ENCODE assay signal across 16 cellular contexts in the genomic region with DNA sequence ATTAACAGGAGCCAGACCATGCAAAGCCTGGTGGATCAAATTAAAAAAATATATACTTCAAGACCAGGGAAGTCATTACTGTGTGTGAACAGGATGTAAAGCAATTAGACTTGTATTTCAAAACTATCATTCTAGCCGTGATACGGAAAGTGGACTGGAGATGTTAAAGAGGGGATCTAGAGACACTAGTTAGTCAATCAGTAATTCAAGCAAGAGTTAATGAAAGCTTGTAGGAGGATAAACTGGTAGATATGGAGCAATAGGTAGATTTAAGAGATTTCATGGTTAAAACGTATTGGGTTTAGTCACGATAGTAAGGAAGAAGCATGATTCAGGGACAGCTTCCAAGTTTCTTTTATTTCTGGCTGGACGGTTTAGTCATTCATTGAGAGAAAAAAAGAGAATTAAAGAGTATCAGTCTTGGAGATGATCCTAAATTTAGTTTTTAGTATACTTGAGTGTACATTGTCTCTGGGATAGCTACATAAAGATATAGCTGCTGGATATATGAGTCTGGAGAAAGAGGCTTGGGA. TPM values are rescaled to one million over a fixed set of nuclear protein-coding genes. Genes with fewer than 3 reads are reported as not detected.
A peak's percentile ranks its signal among the peaks of the same experiment; 100 is the strongest.
DNase-seq lines count a peak whose midpoint lies in the region; ATAC-seq, FAIRE-seq and TF ChIP-seq lines count a peak whose summit lies in the region.
"Had no signal": no experiment of that assay in that cellular context is flagged by ENCODE, and none has a peak within 500 bp of the region (broad histone marks: within the 10 kb centered on the region; RNA-seq: fewer than 3 reads in every experiment).

No MANE protein-coding gene starts in this region.

- H3K4me3 Mint-ChIP-seq in effector memory CD8-positive, alpha-beta T cell, result peak overlapping the region in 1 of 2 donors; percentile 0

- H3K27ac Mint-ChIP-seq in effector memory CD8-positive, alpha-beta T cell, result peak overlapping the region; percentile 9 to 52

- POLR2A ChIA-PET in HepG2 (lab: Yijun Ruan, JAX), result no interaction called here

- no peaks in the 10 kb centered on the region for H3K27me3 Mint-ChIP-seq in effector memory CD8-positive, alpha-beta T cell

- H3K79me2 ChIP-seq in HepG2 (ENCODE audit: insufficient read depth, low read length), result peaks cover 48% of the 10 kb centered on the region
- H3K79me2 ChIP-seq in OCI-LY3 (ENCODE audit: low read length), result peaks cover 88% of the 10 kb centered on the region

- in situ Hi-C loops in HepG2 (cut with HindIII; ENCODE audit: extremely low pct_ligation_motif_present, low pct_unique_long_range_greater_than_20kb) (no loop called here), transverse colon (cut with MboI; ENCODE audit: low pct_ligation_motif_present in 1 of 4, low pct_unique_long_range_greater_than_20kb in 1 of 4, low sequenced_read_pairs in 3 of 4) (no loop called here)

- H3K27ac ChIP-seq in HepG2 (ENCODE audit: extremely low read length, insufficient read depth, low read length) (no peak overlapping the region), right lobe of liver (no peak overlapping the region), OCI-LY3 (ENCODE audit: low read length) (no peak overlapping the region), transverse colon (no peak overlapping the region)
- H3K27ac ChIP-seq: vagina had no signal

- intact Hi-C loops in HepG2 (cut with micrococcal nuclease; ENCODE audit: unreplicated experiment), result no loop called here
- intact Hi-C loops in right lobe of liver (cut with DNase I), result no loop called here
- intact Hi-C loops in transverse colon (cut with DNase I; ENCODE audit: low total_unique reads), result no loop called here

- no peak for ATAC-seq in HepG2
- ATAC-seq in right lobe of liver, result no peak
- ATAC-seq in effector memory CD8-positive, alpha-beta T cell (replicated peaks), result no peak
- ATAC-seq in GM21381 (IDR thresholded peaks at IDR 0.05; ENCODE audit: unreplicated experiment), result no peak
- ATAC-seq in HG02759 (IDR thresholded peaks at IDR 0.05; ENCODE audit: unreplicated experiment), result no peak

- CTCF ChIA-PET in HepG2 (lab: Yijun Ruan, JAX; ENCODE audit: low intra/inter-chr PET ratio, low total read pairs), result no interaction called here

- TF ChIP-seq EP300 in HepG2 (IDR thresholded peaks at IDR 0.05; ENCODE audit: low read depth in 2 of 2, low read length in 2 of 2) (no peak), HepG2 (CRISPR knock-in tag; IDR thresholded peaks at IDR 0.05; ENCODE audit: borderline replicate concordance) (no peak), transverse colon (IDR thresholded peaks at IDR 0.05; ENCODE audit: low read depth) (no peak)

- BruUV-seq in HepG2 (replicated peaks; lab: Mats Ljungman, UMichigan), result no TSS peak

- no peaks in the 10 kb centered on the region for H3K9me3 Mint-ChIP-seq in effector memory CD8-positive, alpha-beta T cell

- H3K36me3 Mint-ChIP-seq in effector memory CD8-positive, alpha-beta T cell (ENCODE audit: insufficient read depth), result peaks cover 13% of the 10 kb centered on the region

- H3K4me1 ChIP-seq in HepG2 (ENCODE audit: insufficient read depth, low read length) (peaks cover 35% of the 10 kb centered on the region), right lobe of liver (peaks cover 0 to 9% (median 4%) of the 10 kb centered on the region in 4 donors), OCI-LY3 (ENCODE audit: low read length) (peaks cover 18% of the 10 kb centered on the region), transverse colon (peaks cover 1 to 20% (median 13%) of the 10 kb centered on the region in 4 donors)
- H3K4me1 ChIP-seq: BE2C had no signal

- H2AFZ ChIP-seq in HepG2 (ENCODE audit: low read length) (no peak overlapping the region), OCI-LY3 (ENCODE audit: low read depth, low read length) (no peak overlapping the region)

- H3K36me3 ChIP-seq in HepG2 (replicated peaks in 1 of 2; ENCODE audit: control insufficient read depth in 1 of 2, insufficient read depth in 2 of 2, low read length in 2 of 2) (peaks cover 0 to 7% of the 10 kb centered on the region in 2 experiments; a peak in 2 of 5 replicates), right lobe of liver (no peaks in the 10 kb centered on the region), OCI-LY3 (replicated peaks; ENCODE audit: low read depth, low read length) (peaks cover 57% of the 10 kb centered on the region), transverse colon (no peaks in the 10 kb centered on the region)
- H3K36me3 ChIP-seq: vagina had no signal

- H3K4me2 ChIP-seq in HepG2 (ENCODE audit: low read depth, low read length) (peak overlapping the region; percentile 8; the same call in 1 of the 2 replicates), OCI-LY3 (ENCODE audit: low read length) (0 out of 2 replicates have a peak overlapping the region, but pooled peaks have one; percentile 3)

- H3K4me1 Mint-ChIP-seq in effector memory CD8-positive, alpha-beta T cell (ENCODE audit: low read depth in 2 of 2), result peaks cover 15 to 32% of the 10 kb centered on the region in 2 donors

- WGBS in HepG2 (ENCODE audit: low lambda C conversion rate), result 84% methylated on average over 5 of the region's 5 CpGs
- WGBS in right lobe of liver (ENCODE audit: insufficient coverage, low coverage, low lambda C conversion rate, missing lambda C conversion rate), result 76% methylated on average over 5 of the region's 5 CpGs
- 71 to 72% methylated on average over 5 of the region's 5 CpGs for WGBS in transverse colon (ENCODE audit: low coverage in 1 of 2), 2 donors

- no peaks in the 10 kb centered on the region for H3K9me3 ChIP-seq in HepG2 (ENCODE audit: low read length)
- no peaks in the 10 kb centered on the region for H3K9me3 ChIP-seq in right lobe of liver
- H3K9me3 ChIP-seq in OCI-LY3 (ENCODE audit: insufficient read depth, low read length), result no peaks in the 10 kb centered on the region
- no peaks in the 10 kb centered on the region for H3K9me3 ChIP-seq in transverse colon
- H3K9me3 ChIP-seq: BE2C, vagina had no signal

- no peak for FAIRE-seq in HepG2 (lab: Jason Lieb, UNC)

- no peak for TF ChIP-seq POLR2A in HepG2 (IDR thresholded peaks at IDR 0.05; ENCODE audit: insufficient read depth in 1 of 2, low read depth in 2 of 2, low read length in 2 of 2)
- TF ChIP-seq POLR2A in right lobe of liver (IDR thresholded peaks at IDR 0.05), result no peak
- no peak for TF ChIP-seq POLR2A in transverse colon (IDR thresholded peaks at IDR 0.05)

- H3K9ac ChIP-seq in HepG2 (ENCODE audit: insufficient read depth, low read depth, low read length) (no peak overlapping the region), OCI-LY3 (ENCODE audit: low read length) (no peak overlapping the region)

- H4K20me1 ChIP-seq in HepG2 (ENCODE audit: insufficient read depth, low read length) (no peaks in the 10 kb centered on the region), OCI-LY3 (ENCODE audit: insufficient read depth, low read length) (peaks cover 22% of the 10 kb centered on the region)

- DNase-seq in HepG2 (ENCODE audit: low spot score), result no peak
- DNase-seq in right lobe of liver, result no peak
- no peak for DNase-seq in effector memory CD8-positive, alpha-beta T cell
- no peak for DNase-seq in transverse colon
- DNase-seq in NCI-H774 (lab: John Stamatoyannopoulos, UW), result no peak
- DNase-seq: activated CD4-positive, CD25-positive, alpha-beta regulatory T cell treated with anti-CD3 and anti-CD28 coated beads, Interleukin-2, amount 50 U/mL, for 72 hours; activated gamma-delta T cell; BE2C; GOT3; NCI-H2029 treated with DMSO at 0.1 percent for 48 hours; NCI-H82; stimulated activated CD4-positive, alpha-beta T cell treated with anti-CD3 and anti-CD28 coated beads, Interleukin-2, amount 100 ng/mL, for 24 hours had no signal

- H3K27me3 ChIP-seq in HepG2 (ENCODE audit: control insufficient read depth in 1 of 2, insufficient read depth in 2 of 2, low read length in 2 of 2) (no peaks in the 10 kb centered on the region; a peak in 1 of 5 replicates), right lobe of liver (no peaks in the 10 kb centered on the region), OCI-LY3 (ENCODE audit: low read depth, low read length) (no peaks in the 10 kb centered on the region), transverse colon (no peaks in the 10 kb centered on the region)
- H3K27me3 ChIP-seq: BE2C, vagina had no signal

- no peak for TF ChIP-seq CTCF in HepG2 (CRISPR knock-in tag; IDR thresholded peaks at IDR 0.05)
- TF ChIP-seq CTCF in right lobe of liver (IDR thresholded peaks at IDR 0.05), result no peak
- no peak for TF ChIP-seq CTCF in OCI-LY3 (IDR thresholded peaks at IDR 0.05; ENCODE audit: low read depth, low read length)
- no peak for TF ChIP-seq CTCF in transverse colon (IDR thresholded peaks at IDR 0.05)

- H3K4me3 ChIP-seq in HepG2 (replicated peaks in 1 of 3; ENCODE audit: insufficient read depth in 1 of 3, low read depth in 2 of 3, low read length in 3 of 3), result no peak overlapping the region
- no peak overlapping the region for H3K4me3 ChIP-seq in right lobe of liver
- H3K4me3 ChIP-seq in OCI-LY3 (ENCODE audit: low read length), result no peak overlapping the region
- no peak overlapping the region for H3K4me3 ChIP-seq in transverse colon
- H3K4me3 ChIP-seq: vagina had no signal

- TF ChIP-seq RAD21 in HepG2 (CRISPR knock-in tag; IDR thresholded peaks at IDR 0.05), result no peak

RNA-seq across cellular contexts. Expression of gene MAD2L1, which starts 3.9 kb away (rescaled TPM):
- total RNA-seq in HepG2 (2016; rRNA removed; fragmentation: Illumina TruSeq; extraction: Trizol) (109 and 134 TPM in 2 replicates), right lobe of liver (1 to 10 TPM in 3 of 6 experiments, under 1 TPM in 3; 0.86 to 1.5 (median 1.1) TPM), transverse colon (1 to 10 TPM in 2 of 4 donors, under 1 TPM in 2; 0.37 to 3.4 (median 1.4) TPM)
- 17.4 and 23.6 TPM in 2 replicates for total RNA-seq in HepG2 (2016; cell fraction: cytosol; rRNA removed; fragmentation: Illumina TruSeq; extraction: Trizol; ENCODE audit: low read depth)
- total RNA-seq in HepG2 (2016; cell fraction: insoluble cytoplasmic fraction; rRNA removed; fragmentation: Illumina TruSeq; extraction: Trizol), result 104 and 124 TPM in 2 replicates
- total RNA-seq in HepG2 (2016; cell fraction: membrane; rRNA removed; fragmentation: Illumina TruSeq; extraction: Trizol), result 31.3 and 38.3 TPM in 2 replicates
- 61.7 and 63.2 TPM in 2 replicates for total RNA-seq in HepG2 (2016; cell fraction: nucleus; rRNA removed; fragmentation: Illumina TruSeq; extraction: Trizol)
- polyA plus RNA-seq in HepG2 (2011; rRNA removed), result 23.1 and 40.6 TPM in 2 replicates
- 14.8 and 26.5 TPM in 2 replicates for polyA plus RNA-seq in HepG2 (2011; cell fraction: cytosol; rRNA removed)
- polyA plus RNA-seq in HepG2 (2011; cell fraction: nucleus; rRNA removed), result 6.5 and 10.0 TPM in 2 replicates
- polyA plus RNA-seq in HepG2 (2012), result 19.2 and 46.9 TPM in 2 replicates
- 22.2 and 23.6 TPM in 2 replicates for polyA plus RNA-seq in HepG2 (2016; cell fraction: cytosol; fragmentation: Illumina TruSeq; extraction: Trizol; ENCODE audit: low read depth)
- polyA plus RNA-seq in HepG2 (2016; cell fraction: insoluble cytoplasmic fraction; fragmentation: Illumina TruSeq; extraction: Trizol; ENCODE audit: low read depth), result 112 and 141 TPM in 2 replicates
- polyA plus RNA-seq in HepG2 (2016; cell fraction: membrane; fragmentation: Illumina TruSeq; extraction: Trizol; ENCODE audit: low read depth), result 29.3 and 30.7 TPM in 2 replicates
- 70.5 and 91.6 TPM in 2 replicates for polyA plus RNA-seq in HepG2 (2016; cell fraction: nucleus; fragmentation: Illumina TruSeq; extraction: Trizol; ENCODE audit: insufficient read depth, low read depth)
- 53.4 and 58.9 TPM in 2 replicates for polyA minus RNA-seq in HepG2 (2011; rRNA and poly(A)+ RNA removed; ENCODE audit: low replicate concordance)
- polyA minus RNA-seq in HepG2 (2011; cell fraction: cytosol; rRNA and poly(A)+ RNA removed), result 12.6 and 17.7 TPM in 2 replicates
- polyA minus RNA-seq in HepG2 (2011; cell fraction: nucleus; rRNA and poly(A)+ RNA removed), result 16.3 and 27.9 TPM in 2 replicates

Comparison
In these comparisons a context has a peak if more than half of its experiments do, and no peak if none do; other contexts are left out.
1. RNA of gene MAD2L1, which starts 3.9 kb away (total RNA-seq): 17.4 to 134 TPM in HepG2; 0.37 to 3.4 TPM in transverse colon and 0.86 to 1.5 TPM in right lobe of liver; every median in the first group is over 4 times any median in the second.